8 cellular contexts compared by ENCODE assay signal in genomic region chr7:151759591-151760042, GRCh38.
DNase-seq lines count a peak whose midpoint lies in the region; ATAC-seq, FAIRE-seq and TF ChIP-seq lines count a peak whose summit lies in the region.

No MANE protein-coding gene starts in this region.

- FAIRE-seq in kidney (lab: Jason Lieb, UNC) = no peak

- H3K36me3 ChIP-seq in kidney (ENCODE audit: control insufficient read depth in 1 of 2, insufficient read depth in 2 of 2, low read length in 2 of 2) = peaks cover 0 to 2% of the 10 kb centered on the region in 2 donors

- no peak overlapping the region for H3K4me3 ChIP-seq in cardiac fibroblast (replicated peaks in 1 of 2; ENCODE audit: low read depth in 2 of 2, low read length in 2 of 2)
- H3K4me3 ChIP-seq in kidney (ENCODE audit: low read length in 2 of 2) = no peak overlapping the region

- H3K27ac Mint-ChIP-seq in CD14-positive monocyte = peak overlapping the region in 6 of 7 donors; percentile 42 to 84 (median 66)

- peaks cover 0 to 5% (median 1%) of the 10 kb centered on the region in 7 donors for H3K9me3 Mint-ChIP-seq in CD14-positive monocyte

- TF ChIP-seq CTCF in CD14-positive monocyte (IDR thresholded peaks at IDR 0.05) = peak; percentile 97
- peak; percentile 98 for TF ChIP-seq CTCF in VCaP (conservative IDR thresholded peaks at IDR 0.05)
- TF ChIP-seq CTCF in cardiac fibroblast (IDR thresholded peaks at IDR 0.05; ENCODE audit: low read depth, low read length) = peak; percentile 90
- peak; percentile 79 for TF ChIP-seq CTCF in kidney (IDR thresholded peaks at IDR 0.05; ENCODE audit: borderline replicate concordance, extremely low read depth, insufficient read depth)

- ATAC-seq in GM19452 (IDR thresholded peaks at IDR 0.05; ENCODE audit: unreplicated experiment) (peak; percentile 64), GM19467 (IDR thresholded peaks at IDR 0.05; ENCODE audit: unreplicated experiment) (no peak)

- H3K27ac ChIP-seq in VCaP (no peak overlapping the region), kidney (ENCODE audit: low read depth in 2 of 2, low read length in 2 of 2) (no peak overlapping the region)

- H3K36me3 Mint-ChIP-seq in CD14-positive monocyte = peaks cover 61 to 63% of the 10 kb centered on the region in 2 donors

- no peak overlapping the region for H3K4me3 Mint-ChIP-seq in CD14-positive monocyte

- no peak overlapping the region for H3K9ac ChIP-seq in kidney (ENCODE audit: low read length in 2 of 2)

- peaks cover 4 to 17% of the 10 kb centered on the region in 2 donors for H3K4me1 ChIP-seq in kidney (ENCODE audit: control insufficient read depth in 1 of 2, insufficient read depth in 1 of 2, low read depth in 1 of 2, low read length in 2 of 2)

- peaks cover 54% of the 10 kb centered on the region for H3K4me1 Mint-ChIP-seq in CD14-positive monocyte

- peaks cover 0 to 7% (median 0%) of the 10 kb centered on the region in 3 donors for H3K27me3 Mint-ChIP-seq in CD14-positive monocyte (ENCODE audit: low read depth in 3 of 3)

- intact Hi-C loops in CD14-positive monocyte (cut with micrococcal nuclease) = loop anchor here (5.0 to 10.0 kb wide), 5 partner anchors 115 to 392 kb away; partner anchors contain the start of gene RHEB (in 1 of the 2)
- intact Hi-C loops in kidney (cut with DNase I) = no loop called here

- DNase-seq in CD14-positive monocyte (ENCODE audit: low spot score) = no peak
- peak; percentile 63 for DNase-seq in NCI-H146 treated with DMSO at 0.1 percent for 48 hours (lab: John Stamatoyannopoulos, UW; ENCODE audit: unreplicated experiment)
- peak; percentile 72 to 73 for DNase-seq in cardiac fibroblast (ENCODE audit: low read depth in 2 of 2)
- DNase-seq in kidney = no peak
- peak; percentile 40 to 56 for DNase-seq in stimulated activated CD4-positive, alpha-beta T cell treated with anti-CD3 and anti-CD28 coated beads, Interleukin-4, amount 100 ng/mL, for 4 hours

- no peaks in the 10 kb centered on the region for H3K9me3 ChIP-seq in kidney (ENCODE audit: control insufficient read depth in 1 of 2, low read length in 2 of 2)

Comparison
In these comparisons a context has a peak if more than half of its experiments do, and no peak if none do; other contexts are left out.
1. DNase-seq: peak in NCI-H146 treated with DMSO at 0.1 percent for 48 hours (single experiment), cardiac fibroblast (2 of 2) and stimulated activated CD4-positive, alpha-beta T cell treated with anti-CD3 and anti-CD28 coated beads, Interleukin-4, amount 100 ng/mL, for 4 hours (2 of 2); none in CD14-positive monocyte (single experiment) and kidney (single experiment).
2. Peak in every context shown above with its lines, with median percentiles within 50 percentile points of each other: CTCF ChIP-seq.